In genomic region chr7:75621124-75621523, GRCh38 we compare ENCODE assay signal across 1 cellular context.
TF ChIP-seq lines count a peak whose summit lies in the region.

No MANE protein-coding gene starts in this region.

TF ChIP-seq in GM12878, 131 proteins besides CTCF, POLR2A, EP300 and RAD21 (continued from another document):
- TF ChIP-seq ZBTB33 (IDR thresholded peaks at IDR 0.05): 0 out of 2 replicates have a peak, but pooled peaks have one; percentile 47
- TF ChIP-seq GABPA (IDR thresholded peaks at IDR 0.05; ENCODE audit: low read depth): no peak
- no peak for TF ChIP-seq ATF3 (IDR thresholded peaks at IDR 0.05; ENCODE audit: borderline replicate concordance, extremely low read depth, low read depth, low read length)
- peak; percentile 64 for TF ChIP-seq EED (IDR thresholded peaks at IDR 0.05; ENCODE audit: low read depth)
- TF ChIP-seq IKZF1 (conservative IDR thresholded peaks at IDR 0.05): 0 out of 2 replicates have a peak, but pooled peaks have one; percentile 24
- TF ChIP-seq CBFB (IDR thresholded peaks at IDR 0.05; ENCODE audit: low read depth): 0 out of 2 replicates have a peak, but pooled peaks have one; percentile 36
- peak; percentile 77 for TF ChIP-seq TCF12 (IDR thresholded peaks at IDR 0.05; ENCODE audit: low read depth, low read length)
- no peak for TF ChIP-seq ZNF592 (IDR thresholded peaks at IDR 0.05)
- peak; percentile 56; the same call in 1 of the 2 replicates for TF ChIP-seq SPI1 (IDR thresholded peaks at IDR 0.05; ENCODE audit: borderline replicate concordance, insufficient read depth, low read depth, low read length)
- TF ChIP-seq SREBF1 (IDR thresholded peaks at IDR 0.05; ENCODE audit: low read length): no peak
- no peak for TF ChIP-seq IRF5 (IDR thresholded peaks at IDR 0.05; ENCODE audit: borderline replicate concordance)
- no peak for TF ChIP-seq BCLAF1 (IDR thresholded peaks at IDR 0.05)
- TF ChIP-seq ETV6 (conservative IDR thresholded peaks at IDR 0.05 in 1 of 2, IDR thresholded peaks at IDR 0.05 in 1 of 2; ENCODE audit: borderline replicate concordance in 1 of 2, low read depth in 1 of 2): peak in 1 of 2 experiments; percentile 86; a peak in 2 of 4 replicates
- no peak for TF ChIP-seq TARDBP (IDR thresholded peaks at IDR 0.05; ENCODE audit: borderline replicate concordance)
- peak; percentile 75 for TF ChIP-seq RUNX3 (IDR thresholded peaks at IDR 0.05; ENCODE audit: low read length)
- TF ChIP-seq ZBED1 (IDR thresholded peaks at IDR 0.05; ENCODE audit: borderline replicate concordance): no peak
- no peak for TF ChIP-seq GATAD2B (conservative IDR thresholded peaks at IDR 0.05; ENCODE audit: low read depth)
